16 cellular contexts compared by ENCODE assay signal in the genomic region with DNA sequence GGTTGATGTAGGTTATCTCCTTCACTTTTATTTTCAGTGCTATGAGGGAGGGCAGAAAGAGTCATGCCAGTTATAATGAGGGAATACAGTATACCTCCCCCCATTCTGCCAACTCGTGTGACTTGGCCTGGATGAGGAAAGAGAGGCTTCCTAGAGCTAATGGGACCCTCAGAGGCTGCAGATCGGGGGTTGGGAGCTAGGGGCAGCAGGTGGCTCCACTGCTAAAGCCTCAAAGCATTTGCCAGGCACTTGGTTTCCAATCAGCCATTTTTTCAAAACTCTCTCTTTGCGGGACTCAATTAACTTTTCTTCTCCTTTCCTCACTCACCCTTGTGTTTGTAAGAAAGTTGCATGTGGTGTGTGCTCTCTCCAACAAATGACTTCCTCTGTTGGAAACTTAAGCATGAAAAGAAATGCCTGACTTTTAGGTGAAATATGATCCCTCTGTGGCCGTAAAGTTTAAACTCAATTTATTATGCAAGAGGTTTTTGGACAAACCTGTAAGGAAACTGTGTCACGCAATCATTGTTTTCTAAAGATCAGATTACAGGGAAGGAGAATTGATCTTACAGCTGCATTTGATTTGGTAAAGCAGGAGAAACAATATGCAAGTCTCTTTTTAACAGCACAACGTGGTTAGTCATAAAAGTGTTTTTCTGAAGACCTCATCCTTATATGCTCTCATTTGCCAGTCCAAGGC. TPM values are rescaled to one million over a fixed set of nuclear protein-coding genes. Genes with fewer than 3 reads are reported as not detected.
A peak's percentile ranks its signal among the peaks of the same experiment; 100 is the strongest.
DNase-seq lines count a peak whose midpoint lies in the region; ATAC-seq and TF ChIP-seq lines count a peak whose summit lies in the region.
"Had no signal": no experiment of that assay in that cellular context is flagged by ENCODE, and none has a peak within 500 bp of the region (broad histone marks: within the 10 kb centered on the region; RNA-seq: fewer than 3 reads in every experiment).

No MANE protein-coding gene starts in this region.

- no peak overlapping the region for H3K4me3 Mint-ChIP-seq in chondrocyte (ENCODE audit: unreplicated experiment)
- peak overlapping the region; percentile 16 for H3K4me3 Mint-ChIP-seq in nephron progenitor cell
- H3K4me3 Mint-ChIP-seq: CD8-positive, alpha-beta memory T cell; naive thymus-derived CD4-positive, alpha-beta T cell had no signal

- H3K36me3 Mint-ChIP-seq in chondrocyte (ENCODE audit: low read depth) (peaks cover 20% of the 10 kb centered on the region), nephron progenitor cell (ENCODE audit: low read depth) (peaks cover 18% of the 10 kb centered on the region)
- H3K36me3 Mint-ChIP-seq: CD8-positive, alpha-beta memory T cell had no signal

- peak; percentile 8 for TF ChIP-seq CTCF in DND-41 (IDR thresholded peaks at IDR 0.05; ENCODE audit: borderline replicate concordance, extremely low read depth, low read length, poor library complexity, severe bottlenecking)
- peak; percentile 24 for TF ChIP-seq CTCF in chondrocyte (IDR thresholded peaks at IDR 0.05)
- no peak for TF ChIP-seq CTCF in nephron progenitor cell (IDR thresholded peaks at IDR 0.05)

- no peaks in the 10 kb centered on the region for H3K27me3 ChIP-seq in DND-41 (ENCODE audit: insufficient read depth, low read length, poor library complexity)
- H3K27me3 ChIP-seq: ascending aorta, uterus had no signal

- H3K4me3 ChIP-seq in DND-41 (ENCODE audit: low read depth in 1 of 2, low read length in 2 of 2) = no peak overlapping the region
- H3K4me3 ChIP-seq: ascending aorta, uterus had no signal

- H3K79me2 ChIP-seq in DND-41 (ENCODE audit: insufficient read depth, low read length) = no peaks in the 10 kb centered on the region

- H3K27me3 Mint-ChIP-seq in chondrocyte (ENCODE audit: low read depth) (peaks cover under 1% of the 10 kb centered on the region), nephron progenitor cell (ENCODE audit: low read depth, poor library complexity) (peaks cover 6% of the 10 kb centered on the region)

- H3K9me3 Mint-ChIP-seq in chondrocyte (ENCODE audit: low read depth) (peaks cover 4% of the 10 kb centered on the region), nephron progenitor cell (peaks cover 11% of the 10 kb centered on the region)

- no peaks in the 10 kb centered on the region for H4K20me1 ChIP-seq in DND-41 (ENCODE audit: insufficient read depth, low read length)

- H3K4me1 Mint-ChIP-seq in chondrocyte (ENCODE audit: low read depth) (peaks cover 24% of the 10 kb centered on the region), nephron progenitor cell (peaks cover 61% of the 10 kb centered on the region)
- H3K4me1 Mint-ChIP-seq: CD8-positive, alpha-beta memory T cell had no signal

- no peak overlapping the region for H3K27ac ChIP-seq in DND-41 (ENCODE audit: low read length)
- H3K27ac ChIP-seq: ascending aorta, uterus, VCaP had no signal

- no peak overlapping the region for H3K9ac ChIP-seq in DND-41 (ENCODE audit: low read depth, low read length)

- H3K9me3 ChIP-seq in DND-41 (ENCODE audit: insufficient read depth, low read length, severe bottlenecking) = no peaks in the 10 kb centered on the region
- H3K9me3 ChIP-seq: ascending aorta, uterus had no signal

- ATAC-seq in DND-41 (ENCODE audit: insufficient read depth, low read depth) = no peak; the same call in 2 of the 3 replicates
- ATAC-seq in HG03520 (IDR thresholded peaks at IDR 0.05; ENCODE audit: unreplicated experiment) = no peak
- ATAC-seq in GM18517 (IDR thresholded peaks at IDR 0.05; ENCODE audit: unreplicated experiment) = no peak
- ATAC-seq: naive thymus-derived CD4-positive, alpha-beta T cell had no signal

- H2AFZ ChIP-seq in DND-41 (ENCODE audit: low read depth, low read length) = no peak overlapping the region

- no peaks in the 10 kb centered on the region for H3K36me3 ChIP-seq in DND-41 (ENCODE audit: insufficient read depth, low read length)
- H3K36me3 ChIP-seq: ascending aorta, uterus had no signal

- no peaks in the 10 kb centered on the region for H3K4me1 ChIP-seq in DND-41 (ENCODE audit: insufficient read depth, low read length)
- H3K4me1 ChIP-seq: ascending aorta, uterus had no signal

- DNase-seq in DND-41 (no peak), Kasumi-1 (lab: John Stamatoyannopoulos, UW) (peak; percentile 52 to 58), chondrocyte (ENCODE audit: low spot score) (no peak), nephron progenitor cell (no peak), NCI-H345 (lab: John Stamatoyannopoulos, UW) (no peak), SKM-1 (lab: John Stamatoyannopoulos, UW; ENCODE audit: unreplicated experiment) (no peak)
- DNase-seq: CD8-positive, alpha-beta memory T cell; naive thymus-derived CD4-positive, alpha-beta T cell; NCI-H1048; NCI-H510A treated with DMSO at 0.1 percent for 48 hours; SHP77; uterus had no signal

- H3K27ac Mint-ChIP-seq in chondrocyte (ENCODE audit: unreplicated experiment) (no peak overlapping the region), nephron progenitor cell (peak overlapping the region; percentile 84)
- H3K27ac Mint-ChIP-seq: CD8-positive, alpha-beta memory T cell had no signal

- H3K4me2 ChIP-seq in DND-41 (ENCODE audit: insufficient read depth, low read length) = no peak overlapping the region

RNA-seq across cellular contexts. Expression of a gene that starts 7.0 kb away (rescaled TPM):
- total RNA-seq in chondrocyte = 120 to 233 TPM (median 130 TPM) in 3 replicates
- total RNA-seq: naive thymus-derived CD4-positive, alpha-beta T cell had no signal

RNA-seq across cellular contexts. Expression of a gene that starts 22.0 kb away (rescaled TPM):
- total RNA-seq in chondrocyte = 0.62 to 1.2 TPM (median 0.99 TPM) in 3 replicates
- total RNA-seq: ascending aorta; CD8-positive, alpha-beta memory T cell had no signal

Comparison
In these comparisons a context has a peak if more than half of its experiments do, and no peak if none do; other contexts are left out.
1. DNase-seq: peak in Kasumi-1 (2 of 2); none in DND-41 (single experiment), chondrocyte (single experiment), nephron progenitor cell (single experiment), NCI-H345 (single experiment) and SKM-1 (single experiment).